Comparison of ENCODE assay signal across 21 cellular contexts in the genomic region with DNA sequence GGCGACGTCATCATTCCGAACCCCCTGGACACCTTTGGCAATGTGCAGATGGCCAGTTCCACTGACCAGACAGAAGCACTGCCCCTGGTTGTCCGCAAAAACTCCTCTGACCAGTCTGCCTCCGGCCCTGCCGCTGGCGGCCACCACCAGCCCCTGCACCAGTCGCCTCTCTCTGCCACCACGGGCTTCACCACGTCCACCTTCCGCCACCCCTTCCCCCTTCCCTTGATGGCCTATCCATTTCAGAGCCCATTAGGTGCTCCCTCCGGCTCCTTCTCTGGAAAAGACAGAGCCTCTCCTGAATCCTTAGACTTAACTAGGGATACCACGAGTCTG. TPM values are rescaled to one million over a fixed set of nuclear protein-coding genes. Genes with fewer than 3 reads are reported as not detected.
"Had no signal": no experiment of that assay in that cellular context is flagged by ENCODE, and none has a peak within 500 bp of the region (broad histone marks: within the 10 kb centered on the region; RNA-seq: fewer than 3 reads in every experiment).

No MANE protein-coding gene starts in this region.

- H3K4me3 Mint-ChIP-seq: activated naive CD4-positive, alpha-beta T cell treated with anti-CD3 and anti-CD28 coated beads for 36 hours; activated naive CD8-positive, alpha-beta T cell treated with anti-CD3 and anti-CD28 coated beads, Interleukin-2, amount 10 ng/mL, durations not matched to agents 7 days and 5 days; activated T-cell treated with anti-CD3 and anti-CD28 coated beads, Interleukin-2, amount 50 U/mL, for 72 hours; memory B cell; nephron progenitor cell had no signal

- H3K9me3 Mint-ChIP-seq: activated naive CD4-positive, alpha-beta T cell treated with anti-CD3 and anti-CD28 coated beads for 36 hours; activated naive CD8-positive, alpha-beta T cell treated with anti-CD3 and anti-CD28 coated beads, Interleukin-2, amount 10 ng/mL, durations not matched to agents 7 days and 5 days; activated T-cell treated with anti-CD3 and anti-CD28 coated beads, Interleukin-2, amount 50 U/mL, for 72 hours had no signal

- H3K36me3 Mint-ChIP-seq: activated naive CD8-positive, alpha-beta T cell treated with anti-CD3 and anti-CD28 coated beads, Interleukin-2, amount 10 ng/mL, durations not matched to agents 7 days and 5 days; memory B cell had no signal

- H3K27ac ChIP-seq: foreskin keratinocyte had no signal

- H3K4me1 Mint-ChIP-seq: activated naive CD8-positive, alpha-beta T cell treated with anti-CD3 and anti-CD28 coated beads, Interleukin-2, amount 10 ng/mL, durations not matched to agents 7 days and 5 days; memory B cell had no signal

- H3K36me3 ChIP-seq: sigmoid colon had no signal

- DNase-seq: activated CD4-positive, alpha-beta T cell treated with anti-CD3 and anti-CD28 coated beads for 4 hours; activated CD4-positive, alpha-beta T cell treated with anti-CD3 and anti-CD28 coated beads, Interleukin-2, amount 50 U/mL, for 48 hours; activated CD4-positive, CD25-positive, alpha-beta regulatory T cell; activated effector memory CD4-positive, alpha-beta T cell treated with Interleukin-2 at 50 U/mL for 16 hours; activated naive CD4-positive, alpha-beta T cell treated with anti-CD3 and anti-CD28 coated beads for 36 hours; activated naive CD8-positive, alpha-beta T cell treated with anti-CD3 and anti-CD28 coated beads, Interleukin-2, amount 10 ng/mL, durations not matched to agents 7 days and 5 days; activated T-cell treated with anti-CD3 and anti-CD28 coated beads, Interleukin-2, amount 50 U/mL, for 72 hours; amniotic stem cell; effector CD4-positive, alpha-beta T cell; erythroblast; foreskin keratinocyte; mucosa of descending colon; nephron progenitor cell; occipital lobe; sigmoid colon; stimulated activated CD4-positive, alpha-beta T cell treated with anti-CD3 and anti-CD28 coated beads, Interleukin-15, amount 100 ng/mL, for 24 hours; stimulated activated naive CD4-positive, alpha-beta T cell; T1000 had no signal

- H3K9me3 ChIP-seq: mucosa of descending colon, sigmoid colon had no signal

- H3K27ac Mint-ChIP-seq: activated naive CD4-positive, alpha-beta T cell treated with anti-CD3 and anti-CD28 coated beads for 36 hours; activated naive CD8-positive, alpha-beta T cell treated with anti-CD3 and anti-CD28 coated beads, Interleukin-2, amount 10 ng/mL, durations not matched to agents 7 days and 5 days; activated T-cell treated with anti-CD3 and anti-CD28 coated beads, Interleukin-2, amount 50 U/mL, for 72 hours; memory B cell; nephron progenitor cell had no signal

- ATAC-seq: activated T-cell treated with anti-CD3 and anti-CD28 coated beads, Interleukin-2, amount 50 U/mL, for 72 hours; foreskin keratinocyte; mucosa of descending colon had no signal

- H3K4me3 ChIP-seq: mucosa of descending colon, smooth muscle cell had no signal

- H3K4me2 ChIP-seq: smooth muscle cell had no signal

RNA-seq across cellular contexts. Expression of a gene that starts 10.0 kb away (rescaled TPM):
- total RNA-seq: activated naive CD8-positive, alpha-beta T cell treated with anti-CD3 and anti-CD28 coated beads, Interleukin-2, amount 10 ng/mL, durations not matched to agents 7 days and 5 days; T-helper 1 cell treated with Interleukin-12 subunit alpha and Interleukin-12 subunit beta and Interleukin-4 antibody, amounts not matched to agents 30 ng/mL and 1 ng/mL, for 36 hours had no signal
